Comparison of ENCODE assay signal across 9 cellular contexts in genomic region chr13:20997301-20998061, GRCh38.
A peak's percentile ranks its signal among the peaks of the same experiment; 100 is the strongest.
DNase-seq lines count a peak whose midpoint lies in the region; ATAC-seq and TF ChIP-seq lines count a peak whose summit lies in the region.
"Had no signal": no experiment of that assay in that cellular context is flagged by ENCODE, and none has a peak within 500 bp of the region (broad histone marks: within the 10 kb centered on the region; RNA-seq: fewer than 3 reads in every experiment).

No MANE protein-coding gene starts in this region.

- POLR2A ChIA-PET in CD4-positive, alpha-beta T cell (lab: Charles Lee), result no interaction called here

- no peaks in the 10 kb centered on the region for H3K9me3 ChIP-seq in HUES48 (ENCODE audit: control insufficient read depth, insufficient read depth, low read length)
- H3K9me3 ChIP-seq in left lung, result peaks cover 0 to 8% of the 10 kb centered on the region in 2 donors
- no peaks in the 10 kb centered on the region for H3K9me3 ChIP-seq in uterus
- no peaks in the 10 kb centered on the region for H3K9me3 ChIP-seq in CD4-positive, alpha-beta T cell (ENCODE audit: control insufficient read depth, low read length)

- intact Hi-C loops in left lung (cut with DNase I) (no loop called here), uterus (cut with DNase I; ENCODE audit: low total_unique reads) (no loop called here)
- intact Hi-C loops in CD4-positive, alpha-beta T cell (cut with DNase I, micrococcal nuclease), result no loop called here

- H3K27me3 ChIP-seq in HUES48 (ENCODE audit: control insufficient read depth, insufficient read depth, low read length), result no peaks in the 10 kb centered on the region
- H3K27me3 ChIP-seq in left lung, result no peaks in the 10 kb centered on the region
- H3K27me3 ChIP-seq in uterus, result no peaks in the 10 kb centered on the region
- no peaks in the 10 kb centered on the region for H3K27me3 ChIP-seq in CD4-positive, alpha-beta T cell (ENCODE audit: control insufficient read depth, insufficient read depth, low read length)

- no peak overlapping the region for H3K27ac Mint-ChIP-seq in CD4-positive, alpha-beta T cell

- H3K4me1 ChIP-seq in HUES48 (ENCODE audit: control insufficient read depth, insufficient read depth, low read length) (peaks cover 20% of the 10 kb centered on the region), left lung (peaks cover 7 to 9% of the 10 kb centered on the region in 2 donors), uterus (no peaks in the 10 kb centered on the region)

- H3K9me3 Mint-ChIP-seq in CD4-positive, alpha-beta T cell, result no peaks in the 10 kb centered on the region

- DNase-seq in dedifferentiated amniotic fluid mesenchymal stem cell (ENCODE audit: extremely low spot score) (peak; percentile 99), left lung (no peak), uterus (no peak)
- DNase-seq in CD4-positive, alpha-beta T cell, result no peak

- H3K27me3 Mint-ChIP-seq in CD4-positive, alpha-beta T cell, result no peaks in the 10 kb centered on the region

- ATAC-seq in left lung (peak; percentile 58), HG02623 (IDR thresholded peaks at IDR 0.05; ENCODE audit: unreplicated experiment) (no peak), GM19397 (IDR thresholded peaks at IDR 0.05; ENCODE audit: unreplicated experiment) (no peak)
- ATAC-seq in CD4-positive, alpha-beta T cell (ENCODE audit: poor library complexity), result no peak
- ATAC-seq: HCT116, K562 had no signal

- CTCF ChIA-PET in CD4-positive, alpha-beta T cell (lab: Charles Lee), result no interaction called here

- no peaks in the 10 kb centered on the region for H3K36me3 Mint-ChIP-seq in CD4-positive, alpha-beta T cell (ENCODE audit: low read depth)

- TF ChIP-seq CTCF in left lung (IDR thresholded peaks at IDR 0.05) (no peak), uterus (IDR thresholded peaks at IDR 0.05) (no peak)
- TF ChIP-seq CTCF in CD4-positive, alpha-beta T cell (IDR thresholded peaks at IDR 0.05), result no peak

- no peak overlapping the region for H3K4me3 Mint-ChIP-seq in CD4-positive, alpha-beta T cell

- H3K36me3 ChIP-seq in HUES48 (ENCODE audit: control insufficient read depth, insufficient read depth, low read length) (0 out of 2 replicates have a peak, but pooled peaks cover 6% of the 10 kb centered on the region), left lung (peaks cover 0 to 13% of the 10 kb centered on the region in 2 donors), uterus (no peaks in the 10 kb centered on the region)

- H3K9ac ChIP-seq in HUES48 (ENCODE audit: low read depth, low read length), result no peak overlapping the region

- no peak for TF ChIP-seq POLR2A in uterus (IDR thresholded peaks at IDR 0.05)

- H3K4me3 ChIP-seq in HUES48 (ENCODE audit: low read depth, low read length) (no peak overlapping the region), left lung (no peak overlapping the region), uterus (no peak overlapping the region)
- H3K4me3 ChIP-seq: K562 had no signal

- H3K4me1 Mint-ChIP-seq in CD4-positive, alpha-beta T cell (ENCODE audit: low read depth), result peaks cover 4% of the 10 kb centered on the region

- H3K27ac ChIP-seq in HUES48 (ENCODE audit: low read depth, low read length) (peak overlapping the region; percentile 36), left lung (peak overlapping the region in 1 of 2 donors; percentile 65), uterus (peak overlapping the region; percentile 59 to 65)
- no peak overlapping the region for H3K27ac ChIP-seq in CD4-positive, alpha-beta T cell (ENCODE audit: low read depth, low read length)
